In genomic region chr4:140152760-140153418, GRCh38 we compare ENCODE assay signal across 8 cellular contexts. TPM values are rescaled to one million over a fixed set of nuclear protein-coding genes. Genes with fewer than 3 reads are reported as not detected.
DNase-seq lines count a peak whose midpoint lies in the region; ATAC-seq, FAIRE-seq and TF ChIP-seq lines count a peak whose summit lies in the region.

No MANE protein-coding gene starts in this region.

- peaks cover 7% of the 10 kb centered on the region for H3K4me1 ChIP-seq in astrocyte (ENCODE audit: insufficient read depth, low read length)
- peaks cover 6% of the 10 kb centered on the region for H3K4me1 ChIP-seq in prostate gland (replicated peaks)

- intact Hi-C loops in prostate gland (cut with DNase I): loop anchor here (5.0 to 10.0 kb wide), 7 partner anchors 56 to 486 kb away; partner anchors contain the start of gene MGST2

- peak overlapping the region; percentile 97 for H3K4me3 ChIP-seq in astrocyte (ENCODE audit: insufficient read depth, low read depth, low read length)
- H3K4me3 ChIP-seq in prostate gland: peak overlapping the region; percentile 79 to 80

- no peaks in the 10 kb centered on the region for H3K27me3 ChIP-seq in astrocyte (ENCODE audit: insufficient read depth, low read length)
- H3K27me3 ChIP-seq in prostate gland (replicated peaks; ENCODE audit: insufficient read depth): no peaks in the 10 kb centered on the region

- H2AFZ ChIP-seq in astrocyte (ENCODE audit: low read depth, low read length): peak overlapping the region; percentile 85

- H3K27ac Mint-ChIP-seq in astrocyte (ENCODE audit: unreplicated experiment): peak overlapping the region; percentile 92

- TF ChIP-seq CTCF in 22Rv1 (IDR thresholded peaks at IDR 0.05) (no peak), GM20000 (IDR thresholded peaks at IDR 0.05; ENCODE audit: extremely low read depth, missing control alignments) (no peak), astrocyte (IDR thresholded peaks at IDR 0.05; ENCODE audit: insufficient read depth, low read depth, low read length) (no peak), prostate gland (IDR thresholded peaks at IDR 0.05) (no peak)

- H3K36me3 Mint-ChIP-seq in astrocyte (ENCODE audit: low read depth, unreplicated experiment): no peaks in the 10 kb centered on the region

- H3K9ac ChIP-seq in astrocyte (ENCODE audit: low read length): peak overlapping the region; percentile 91

- WGBS in prostate gland: under 1% methylated on average over 52 of the region's 53 CpGs

- H3K9me3 Mint-ChIP-seq in astrocyte (ENCODE audit: unreplicated experiment): no peaks in the 10 kb centered on the region

- peaks cover 7% of the 10 kb centered on the region for H3K79me2 ChIP-seq in astrocyte (ENCODE audit: insufficient read depth, low read length)

- TF ChIP-seq POLR2A in prostate gland (IDR thresholded peaks at IDR 0.05): peak; percentile 11

- ATAC-seq in HG03280 (IDR thresholded peaks at IDR 0.05; ENCODE audit: unreplicated experiment) (no peak), GM18909 (IDR thresholded peaks at IDR 0.05; ENCODE audit: poor library complexity, unreplicated experiment) (no peak)

- H3K27ac ChIP-seq in 22Rv1 (peak overlapping the region; percentile 100), astrocyte (ENCODE audit: low read depth, low read length) (peak overlapping the region; percentile 91), prostate gland (peak overlapping the region; percentile 97 to 99)

- H3K36me3 ChIP-seq in astrocyte (ENCODE audit: insufficient read depth, low read length) (no peaks in the 10 kb centered on the region), prostate gland (no peaks in the 10 kb centered on the region)

- DNase-seq in GM20000 (ENCODE audit: low spot score) (peak; percentile 43), SW480 (ENCODE audit: low spot score) (peak; percentile 47), astrocyte (ENCODE audit: low read depth) (peak; percentile 30), hepatic stellate cell (ENCODE audit: low spot score) (peak; percentile 43), prostate gland (ENCODE audit: low spot score) (peak; percentile 53)

- no peaks in the 10 kb centered on the region for H3K27me3 Mint-ChIP-seq in astrocyte (ENCODE audit: low read depth, unreplicated experiment)

- H3K9me3 ChIP-seq in astrocyte (ENCODE audit: insufficient read depth, low read depth, low read length) (no peaks in the 10 kb centered on the region), prostate gland (no peaks in the 10 kb centered on the region)

- H3K4me1 Mint-ChIP-seq in astrocyte (ENCODE audit: low read depth, unreplicated experiment): peaks cover 16% of the 10 kb centered on the region

- no peak for FAIRE-seq in astrocyte (lab: Jason Lieb, UNC)

- peak overlapping the region; percentile 99 for H3K4me2 ChIP-seq in astrocyte (ENCODE audit: low read length)

- no peaks in the 10 kb centered on the region for H4K20me1 ChIP-seq in astrocyte (ENCODE audit: insufficient read depth, low read length)

- H3K4me3 Mint-ChIP-seq in astrocyte (ENCODE audit: unreplicated experiment): peak overlapping the region; percentile 93

RNA-seq across cellular contexts. Expression of gene MAML3, which starts 1.1 kb away (rescaled TPM):
- total RNA-seq in astrocyte: 8.1 and 10.2 TPM in 2 replicates
- 10 to 100 TPM; 15.0 to 30.6 TPM for total RNA-seq in prostate gland
